8 cellular contexts compared by ENCODE assay signal in genomic region chr6:166775180-166775922, GRCh38.
DNase-seq lines count a peak whose midpoint lies in the region; ATAC-seq and TF ChIP-seq lines count a peak whose summit lies in the region.

No MANE protein-coding gene starts in this region.

- 45 to 51% (median 49%) methylated on average over 23 to 24 of the region's 24 CpGs for WGBS in heart left ventricle, 4 donors

- H3K27ac ChIP-seq in heart left ventricle: no peak overlapping the region

- H3K36me3 Mint-ChIP-seq in activated naive CD8-positive, alpha-beta T cell treated with anti-CD3 and anti-CD28 coated beads, Interleukin-2, amount 10 ng/mL, durations not matched to agents 7 days and 5 days: no peaks in the 10 kb centered on the region

- no peaks in the 10 kb centered on the region for H3K79me2 ChIP-seq in Loucy (ENCODE audit: insufficient read depth, low read length)

- no peaks in the 10 kb centered on the region for H3K9me2 ChIP-seq in Loucy (replicated peaks; ENCODE audit: low read depth, low read length)

- intact Hi-C loops in Right ventricle myocardium inferior (cut with DNase I) (loop anchor here (5.0 kb wide), 1 partner anchor 222 kb away; the partner anchor contains the start of gene CEP43), cardiac septum (cut with DNase I) (no loop called here), heart left ventricle (cut with DNase I) (loop anchor here in 8 of 10 donors (1.0 to 10.0 kb wide), 8 partner anchors 209 to 519 kb away; partner anchors contain the start of genes CEP43 (in 1 of the 8) and UNC93A (in 1 of the 8))

- no peaks in the 10 kb centered on the region for H4K20me1 ChIP-seq in Loucy (ENCODE audit: insufficient read depth, low read length, poor library complexity, severe bottlenecking)

- peak; percentile 92 for TF ChIP-seq CTCF in Loucy (conservative IDR thresholded peaks at IDR 0.05; ENCODE audit: low read length)
- TF ChIP-seq CTCF in heart left ventricle (IDR thresholded peaks at IDR 0.05): peak; percentile 77 to 89 (median 81)

- H3K27me3 Mint-ChIP-seq in activated naive CD8-positive, alpha-beta T cell treated with anti-CD3 and anti-CD28 coated beads, Interleukin-2, amount 10 ng/mL, durations not matched to agents 7 days and 5 days: peaks cover 29% of the 10 kb centered on the region

- no peak for TF ChIP-seq POLR2A in heart left ventricle (IDR thresholded peaks at IDR 0.05)

- DNase-seq in Right ventricle myocardium inferior (ENCODE audit: missing footprints) (no peak), cardiac septum (ENCODE audit: low spot score) (no peak), heart left ventricle (peak in 4 of 5 donors; percentile 47 to 64 (median 50)), pulmonary artery endothelial cell (ENCODE audit: low read depth, low spot score) (peak; percentile 30)
- no peak for DNase-seq in activated naive CD8-positive, alpha-beta T cell treated with anti-CD3 and anti-CD28 coated beads, Interleukin-2, amount 10 ng/mL, durations not matched to agents 7 days and 5 days

- ATAC-seq in Right ventricle myocardium inferior (peak; percentile 56), SK-N-SH treated with all-trans-retinoic acid at 6 μM for 48 hours (peak; percentile 91), heart left ventricle (peak in 3 of 4 donors; percentile 53 to 67 (median 57)), HG03095 (IDR thresholded peaks at IDR 0.05; ENCODE audit: unreplicated experiment) (no peak)
- peak; percentile 63 for ATAC-seq in activated naive CD8-positive, alpha-beta T cell treated with anti-CD3 and anti-CD28 coated beads, Interleukin-2, amount 10 ng/mL, durations not matched to agents 7 days and 5 days (ENCODE audit: low read depth)

- no peak overlapping the region for H3K4me3 ChIP-seq in Loucy (ENCODE audit: low read length, poor library complexity, severe bottlenecking)
- H3K4me3 ChIP-seq in heart left ventricle: no peak overlapping the region

- peaks cover 13% of the 10 kb centered on the region for H3K4me1 Mint-ChIP-seq in activated naive CD8-positive, alpha-beta T cell treated with anti-CD3 and anti-CD28 coated beads, Interleukin-2, amount 10 ng/mL, durations not matched to agents 7 days and 5 days

- POLR2A ChIA-PET in activated naive CD8-positive, alpha-beta T cell treated with anti-CD3 and anti-CD28 coated beads, Interleukin-2, amount 10 ng/mL, durations not matched to agents 7 days and 5 days (lab: Charles Lee): no interaction called here

- no peak overlapping the region for H3K27ac Mint-ChIP-seq in activated naive CD8-positive, alpha-beta T cell treated with anti-CD3 and anti-CD28 coated beads, Interleukin-2, amount 10 ng/mL, durations not matched to agents 7 days and 5 days

- H3K9ac ChIP-seq in Loucy (ENCODE audit: low read depth, low read length, poor library complexity, severe bottlenecking): no peak overlapping the region

- H3K36me3 ChIP-seq in Loucy (ENCODE audit: insufficient read depth, low read length) (no peaks in the 10 kb centered on the region), heart left ventricle (no peaks in the 10 kb centered on the region)

- H3K4me1 ChIP-seq in Loucy (ENCODE audit: insufficient read depth, low read length, poor library complexity, severe bottlenecking) (peaks cover 5% of the 10 kb centered on the region), heart left ventricle (no peaks in the 10 kb centered on the region)

- no peak overlapping the region for H3K4me3 Mint-ChIP-seq in activated naive CD8-positive, alpha-beta T cell treated with anti-CD3 and anti-CD28 coated beads, Interleukin-2, amount 10 ng/mL, durations not matched to agents 7 days and 5 days

- no peaks in the 10 kb centered on the region for H3K9me3 ChIP-seq in Loucy (ENCODE audit: insufficient read depth, low read depth, low read length)
- no peaks in the 10 kb centered on the region for H3K9me3 ChIP-seq in heart left ventricle

- no peak overlapping the region for H3K4me2 ChIP-seq in Loucy (ENCODE audit: low read depth, low read length, poor library complexity, severe bottlenecking)

- H3F3A ChIP-seq in Loucy (ENCODE audit: low read depth): no peaks in the 10 kb centered on the region

- H3K27me3 ChIP-seq in Loucy (ENCODE audit: insufficient read depth, low read length, poor library complexity, severe bottlenecking) (no peaks in the 10 kb centered on the region), heart left ventricle (peaks cover 0 to 14% (median 0%) of the 10 kb centered on the region in 9 donors)

- 0 out of 2 replicates have a peak overlapping the region, but pooled peaks have one; percentile 19 for H2AFZ ChIP-seq in Loucy (ENCODE audit: low read length)

- H3K9me3 Mint-ChIP-seq in activated naive CD8-positive, alpha-beta T cell treated with anti-CD3 and anti-CD28 coated beads, Interleukin-2, amount 10 ng/mL, durations not matched to agents 7 days and 5 days: no peaks in the 10 kb centered on the region

TF ChIP-seq in SK-N-SH treated with all-trans-retinoic acid at 6 μM for 48 hours, 23 proteins besides CTCF, POLR2A, EP300 and RAD21:
- TF ChIP-seq ZNF8 (CRISPR knock-in tag; IDR thresholded peaks at IDR 0.05) (no peak), ZC3H10 (CRISPR knock-in tag; IDR thresholded peaks at IDR 0.05) (no peak), OSR1 (CRISPR knock-in tag; IDR thresholded peaks at IDR 0.05) (no peak), TOX (CRISPR knock-in tag; IDR thresholded peaks at IDR 0.05; ENCODE audit: borderline replicate concordance) (no peak), TSHZ2 (CRISPR knock-in tag; IDR thresholded peaks at IDR 0.05) (no peak), PATZ1 (CRISPR knock-in tag; IDR thresholded peaks at IDR 0.05; ENCODE audit: borderline replicate concordance) (no peak), TCF4 (CRISPR knock-in tag; IDR thresholded peaks at IDR 0.05; ENCODE audit: borderline replicate concordance) (no peak), SNAI2 (CRISPR knock-in tag; IDR thresholded peaks at IDR 0.05) (no peak), ZFP30 (CRISPR knock-in tag; IDR thresholded peaks at IDR 0.05) (no peak), ZNF70 (CRISPR knock-in tag; IDR thresholded peaks at IDR 0.05) (no peak), RARB (CRISPR knock-in tag; IDR thresholded peaks at IDR 0.05) (no peak), BACH2 (CRISPR knock-in tag; IDR thresholded peaks at IDR 0.05; ENCODE audit: borderline replicate concordance) (no peak), ZFP3 (CRISPR knock-in tag; IDR thresholded peaks at IDR 0.05) (no peak), ISL1 (CRISPR knock-in tag; IDR thresholded peaks at IDR 0.05) (no peak), CSRNP3 (CRISPR knock-in tag; IDR thresholded peaks at IDR 0.05) (no peak)

Comparison
In these comparisons a context has a peak if more than half of its experiments do, and no peak if none do; other contexts are left out.
1. DNase-seq: peak in heart left ventricle (4 of 5) and pulmonary artery endothelial cell (single experiment); none in Right ventricle myocardium inferior (single experiment), cardiac septum (single experiment) and activated naive CD8-positive, alpha-beta T cell treated with anti-CD3 and anti-CD28 coated beads, Interleukin-2, amount 10 ng/mL, durations not matched to agents 7 days and 5 days (single experiment).